Comparison of ENCODE assay signal across 1 cellular context in the genomic region with DNA sequence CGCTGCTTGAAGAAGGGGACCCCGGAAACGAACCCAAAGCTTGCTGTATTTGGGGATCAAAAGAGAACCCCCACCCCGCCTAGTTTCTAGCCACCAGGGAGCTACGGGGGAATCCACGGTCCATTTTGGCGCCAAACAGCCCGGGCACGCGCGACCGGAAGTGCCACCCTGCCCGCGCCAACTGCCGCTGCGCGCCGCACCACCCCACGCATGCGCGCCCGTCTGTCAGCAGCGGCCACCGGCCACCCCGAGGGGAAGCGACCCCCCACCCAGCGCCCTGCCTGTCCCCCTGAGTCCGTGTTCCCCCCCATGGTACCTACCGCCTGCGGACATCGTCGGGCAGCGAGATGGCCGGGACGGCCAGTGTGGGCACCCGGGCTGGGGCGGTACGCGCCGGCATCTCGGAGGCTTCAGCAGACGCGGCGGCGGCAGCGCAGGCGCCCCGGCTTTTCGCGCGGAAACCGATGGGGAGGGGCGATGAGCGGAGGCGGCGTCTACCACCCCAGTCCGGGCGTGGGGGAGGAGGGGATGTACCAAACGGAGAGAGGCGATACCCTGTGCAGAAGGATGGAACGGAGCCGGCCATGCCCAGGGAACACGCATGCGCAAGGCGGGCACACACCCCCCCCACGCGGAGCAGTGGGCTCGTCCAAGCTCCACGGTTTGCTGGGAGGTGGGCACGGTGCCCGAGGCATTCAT.
A peak's percentile ranks its signal among the peaks of the same experiment; 100 is the strongest.
TF ChIP-seq lines count a peak whose summit lies in the region.

A gene (minus strand): TSS at position 454 of the 699 bp plus-strand sequence. CDS start 54 bp downstream, at position 400.

TF ChIP-seq in K562, 482 proteins besides CTCF, POLR2A, EP300 and RAD21 (continued from another document and continues in another):
- TF ChIP-seq, protein P1, sequence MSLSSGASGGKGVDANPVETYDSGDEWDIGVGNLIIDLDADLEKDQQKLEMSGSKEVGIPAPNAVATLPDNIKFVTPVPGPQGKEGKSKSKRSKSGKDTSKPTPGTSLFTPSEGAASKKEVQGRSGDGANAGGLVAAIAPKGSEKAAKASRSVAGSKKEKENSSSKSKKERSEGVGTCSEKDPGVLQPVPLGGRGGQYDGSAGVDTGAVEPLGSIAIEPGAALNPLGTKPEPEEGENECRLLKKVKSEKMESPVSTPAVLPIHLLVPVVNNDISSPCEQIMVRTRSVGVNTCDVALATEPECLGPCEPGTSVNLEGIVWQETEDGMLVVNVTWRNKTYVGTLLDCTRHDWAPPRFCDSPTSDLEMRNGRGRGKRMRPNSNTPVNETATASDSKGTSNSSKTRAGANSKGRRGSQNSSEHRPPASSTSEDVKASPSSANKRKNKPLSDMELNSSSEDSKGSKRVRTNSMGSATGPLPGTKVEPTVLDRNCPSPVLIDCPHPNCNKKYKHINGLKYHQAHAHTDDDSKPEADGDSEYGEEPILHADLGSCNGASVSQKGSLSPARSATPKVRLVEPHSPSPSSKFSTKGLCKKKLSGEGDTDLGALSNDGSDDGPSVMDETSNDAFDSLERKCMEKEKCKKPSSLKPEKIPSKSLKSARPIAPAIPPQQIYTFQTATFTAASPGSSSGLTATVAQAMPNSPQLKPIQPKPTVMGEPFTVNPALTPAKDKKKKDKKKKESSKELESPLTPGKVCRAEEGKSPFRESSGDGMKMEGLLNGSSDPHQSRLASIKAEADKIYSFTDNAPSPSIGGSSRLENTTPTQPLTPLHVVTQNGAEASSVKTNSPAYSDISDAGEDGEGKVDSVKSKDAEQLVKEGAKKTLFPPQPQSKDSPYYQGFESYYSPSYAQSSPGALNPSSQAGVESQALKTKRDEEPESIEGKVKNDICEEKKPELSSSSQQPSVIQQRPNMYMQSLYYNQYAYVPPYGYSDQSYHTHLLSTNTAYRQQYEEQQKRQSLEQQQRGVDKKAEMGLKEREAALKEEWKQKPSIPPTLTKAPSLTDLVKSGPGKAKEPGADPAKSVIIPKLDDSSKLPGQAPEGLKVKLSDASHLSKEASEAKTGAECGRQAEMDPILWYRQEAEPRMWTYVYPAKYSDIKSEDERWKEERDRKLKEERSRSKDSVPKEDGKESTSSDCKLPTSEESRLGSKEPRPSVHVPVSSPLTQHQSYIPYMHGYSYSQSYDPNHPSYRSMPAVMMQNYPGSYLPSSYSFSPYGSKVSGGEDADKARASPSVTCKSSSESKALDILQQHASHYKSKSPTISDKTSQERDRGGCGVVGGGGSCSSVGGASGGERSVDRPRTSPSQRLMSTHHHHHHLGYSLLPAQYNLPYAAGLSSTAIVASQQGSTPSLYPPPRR (CRISPR knock-in tag; IDR thresholded peaks at IDR 0.05; ENCODE audit: borderline replicate concordance) = no peak
- TF ChIP-seq C11orf30 (IDR thresholded peaks at IDR 0.05; ENCODE audit: low read depth) (peak; percentile 53), CEBPB (tag; IDR thresholded peaks at IDR 0.05) (no peak), TBL1XR1 (IDR thresholded peaks at IDR 0.05; ENCODE audit: low read length in 2 of 2) (peak in 1 of 2 experiments; percentile 43; a peak in 2 of 4 replicates), POLR3A (IDR thresholded peaks at IDR 0.05; ENCODE audit: borderline replicate concordance, extremely low read depth, insufficient read depth, insufficient read length) (no peak), ZNF12 (CRISPR knock-in tag; IDR thresholded peaks at IDR 0.05) (no peak), ZFP36 (IDR thresholded peaks at IDR 0.05; ENCODE audit: low read depth, low read length, partially characterized antibody) (no peak), RAD51 (IDR thresholded peaks at IDR 0.05; ENCODE audit: borderline replicate concordance, low read depth) (no peak), CCNT2 (IDR thresholded peaks at IDR 0.05; ENCODE audit: borderline replicate concordance, extremely low read depth, insufficient read length, low read depth, low read length) (peak; percentile 63), CREBBP (IDR thresholded peaks at IDR 0.05; ENCODE audit: low read depth, low read length) (no peak), HNRNPK (IDR thresholded peaks at IDR 0.05; ENCODE audit: low read depth, low read length, poor library complexity, severe bottlenecking) (no peak), MTA1 (IDR thresholded peaks at IDR 0.05; ENCODE audit: borderline replicate concordance) (no peak), ESRRB (CRISPR knock-in tag; IDR thresholded peaks at IDR 0.05; ENCODE audit: borderline replicate concordance) (no peak), RNF2 (IDR thresholded peaks at IDR 0.05) (peak; percentile 57; the same call in 1 of the 2 replicates), STAT5B (CRISPR knock-in tag; IDR thresholded peaks at IDR 0.05) (no peak), ZNF57 (CRISPR knock-in tag; IDR thresholded peaks at IDR 0.05) (no peak), ZNF830 (CRISPR knock-in tag; IDR thresholded peaks at IDR 0.05) (no peak), JUN (IDR thresholded peaks at IDR 0.05; ENCODE audit: borderline replicate concordance, low read depth, low read length) (no peak), JUN (CRISPR knock-in tag; IDR thresholded peaks at IDR 0.05; ENCODE audit: borderline replicate concordance) (no peak), ZNF644 (tag; IDR thresholded peaks at IDR 0.05; ENCODE audit: low read depth) (no peak), ZNF316 (IDR thresholded peaks at IDR 0.05) (peak; percentile 6; the same call in 1 of the 2 replicates), FOXA1 (IDR thresholded peaks at IDR 0.05; ENCODE audit: borderline replicate concordance) (no peak), NR4A1 (CRISPR knock-in tag; IDR thresholded peaks at IDR 0.05) (no peak), NR4A1 (tag; IDR thresholded peaks at IDR 0.05) (0 out of 2 replicates have a peak, but pooled peaks have one; percentile 23), HMG20B (CRISPR knock-in tag; IDR thresholded peaks at IDR 0.05) (no peak), ZC3H8 (IDR thresholded peaks at IDR 0.05) (no peak), ETV5 (CRISPR knock-in tag; IDR thresholded peaks at IDR 0.05; ENCODE audit: low read depth) (peak; percentile 79), PTBP1 (IDR thresholded peaks at IDR 0.05; ENCODE audit: low read depth, low read length) (no peak)
- TF ChIP-seq, protein P2, sequence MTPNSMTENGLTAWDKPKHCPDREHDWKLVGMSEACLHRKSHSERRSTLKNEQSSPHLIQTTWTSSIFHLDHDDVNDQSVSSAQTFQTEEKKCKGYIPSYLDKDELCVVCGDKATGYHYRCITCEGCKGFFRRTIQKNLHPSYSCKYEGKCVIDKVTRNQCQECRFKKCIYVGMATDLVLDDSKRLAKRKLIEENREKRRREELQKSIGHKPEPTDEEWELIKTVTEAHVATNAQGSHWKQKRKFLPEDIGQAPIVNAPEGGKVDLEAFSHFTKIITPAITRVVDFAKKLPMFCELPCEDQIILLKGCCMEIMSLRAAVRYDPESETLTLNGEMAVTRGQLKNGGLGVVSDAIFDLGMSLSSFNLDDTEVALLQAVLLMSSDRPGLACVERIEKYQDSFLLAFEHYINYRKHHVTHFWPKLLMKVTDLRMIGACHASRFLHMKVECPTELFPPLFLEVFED (CRISPR knock-in tag; conservative IDR thresholded peaks at IDR 0.05) = 0 out of 2 replicates have a peak, but pooled peaks have one; percentile 19
- TF ChIP-seq, protein P3, sequence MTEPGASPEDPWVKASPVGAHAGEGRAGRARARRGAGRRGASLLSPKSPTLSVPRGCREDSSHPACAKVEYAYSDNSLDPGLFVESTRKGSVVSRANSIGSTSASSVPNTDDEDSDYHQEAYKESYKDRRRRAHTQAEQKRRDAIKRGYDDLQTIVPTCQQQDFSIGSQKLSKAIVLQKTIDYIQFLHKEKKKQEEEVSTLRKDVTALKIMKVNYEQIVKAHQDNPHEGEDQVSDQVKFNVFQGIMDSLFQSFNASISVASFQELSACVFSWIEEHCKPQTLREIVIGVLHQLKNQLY (CRISPR knock-in tag; conservative IDR thresholded peaks at IDR 0.05) = no peak
- TF ChIP-seq, protein P4, sequence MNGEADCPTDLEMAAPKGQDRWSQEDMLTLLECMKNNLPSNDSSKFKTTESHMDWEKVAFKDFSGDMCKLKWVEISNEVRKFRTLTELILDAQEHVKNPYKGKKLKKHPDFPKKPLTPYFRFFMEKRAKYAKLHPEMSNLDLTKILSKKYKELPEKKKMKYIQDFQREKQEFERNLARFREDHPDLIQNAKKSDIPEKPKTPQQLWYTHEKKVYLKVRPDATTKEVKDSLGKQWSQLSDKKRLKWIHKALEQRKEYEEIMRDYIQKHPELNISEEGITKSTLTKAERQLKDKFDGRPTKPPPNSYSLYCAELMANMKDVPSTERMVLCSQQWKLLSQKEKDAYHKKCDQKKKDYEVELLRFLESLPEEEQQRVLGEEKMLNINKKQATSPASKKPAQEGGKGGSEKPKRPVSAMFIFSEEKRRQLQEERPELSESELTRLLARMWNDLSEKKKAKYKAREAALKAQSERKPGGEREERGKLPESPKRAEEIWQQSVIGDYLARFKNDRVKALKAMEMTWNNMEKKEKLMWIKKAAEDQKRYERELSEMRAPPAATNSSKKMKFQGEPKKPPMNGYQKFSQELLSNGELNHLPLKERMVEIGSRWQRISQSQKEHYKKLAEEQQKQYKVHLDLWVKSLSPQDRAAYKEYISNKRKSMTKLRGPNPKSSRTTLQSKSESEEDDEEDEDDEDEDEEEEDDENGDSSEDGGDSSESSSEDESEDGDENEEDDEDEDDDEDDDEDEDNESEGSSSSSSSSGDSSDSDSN (IDR thresholded peaks at IDR 0.05; ENCODE audit: borderline replicate concordance in 1 of 2, low read depth in 2 of 2, low read length in 2 of 2) = 0 out of 4 replicates have a peak, but pooled peaks of 1 of the 2 experiments have one; percentile 63
- TF ChIP-seq, protein P5, sequence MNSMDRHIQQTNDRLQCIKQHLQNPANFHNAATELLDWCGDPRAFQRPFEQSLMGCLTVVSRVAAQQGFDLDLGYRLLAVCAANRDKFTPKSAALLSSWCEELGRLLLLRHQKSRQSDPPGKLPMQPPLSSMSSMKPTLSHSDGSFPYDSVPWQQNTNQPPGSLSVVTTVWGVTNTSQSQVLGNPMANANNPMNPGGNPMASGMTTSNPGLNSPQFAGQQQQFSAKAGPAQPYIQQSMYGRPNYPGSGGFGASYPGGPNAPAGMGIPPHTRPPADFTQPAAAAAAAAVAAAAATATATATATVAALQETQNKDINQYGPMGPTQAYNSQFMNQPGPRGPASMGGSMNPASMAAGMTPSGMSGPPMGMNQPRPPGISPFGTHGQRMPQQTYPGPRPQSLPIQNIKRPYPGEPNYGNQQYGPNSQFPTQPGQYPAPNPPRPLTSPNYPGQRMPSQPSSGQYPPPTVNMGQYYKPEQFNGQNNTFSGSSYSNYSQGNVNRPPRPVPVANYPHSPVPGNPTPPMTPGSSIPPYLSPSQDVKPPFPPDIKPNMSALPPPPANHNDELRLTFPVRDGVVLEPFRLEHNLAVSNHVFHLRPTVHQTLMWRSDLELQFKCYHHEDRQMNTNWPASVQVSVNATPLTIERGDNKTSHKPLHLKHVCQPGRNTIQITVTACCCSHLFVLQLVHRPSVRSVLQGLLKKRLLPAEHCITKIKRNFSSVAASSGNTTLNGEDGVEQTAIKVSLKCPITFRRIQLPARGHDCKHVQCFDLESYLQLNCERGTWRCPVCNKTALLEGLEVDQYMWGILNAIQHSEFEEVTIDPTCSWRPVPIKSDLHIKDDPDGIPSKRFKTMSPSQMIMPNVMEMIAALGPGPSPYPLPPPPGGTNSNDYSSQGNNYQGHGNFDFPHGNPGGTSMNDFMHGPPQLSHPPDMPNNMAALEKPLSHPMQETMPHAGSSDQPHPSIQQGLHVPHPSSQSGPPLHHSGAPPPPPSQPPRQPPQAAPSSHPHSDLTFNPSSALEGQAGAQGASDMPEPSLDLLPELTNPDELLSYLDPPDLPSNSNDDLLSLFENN (IDR thresholded peaks at IDR 0.05; ENCODE audit: low read depth in 2 of 2, low read length in 2 of 2) = peak in 1 of 2 experiments; percentile 68; a peak in 2 of 4 replicates
- TF ChIP-seq, protein P6, sequence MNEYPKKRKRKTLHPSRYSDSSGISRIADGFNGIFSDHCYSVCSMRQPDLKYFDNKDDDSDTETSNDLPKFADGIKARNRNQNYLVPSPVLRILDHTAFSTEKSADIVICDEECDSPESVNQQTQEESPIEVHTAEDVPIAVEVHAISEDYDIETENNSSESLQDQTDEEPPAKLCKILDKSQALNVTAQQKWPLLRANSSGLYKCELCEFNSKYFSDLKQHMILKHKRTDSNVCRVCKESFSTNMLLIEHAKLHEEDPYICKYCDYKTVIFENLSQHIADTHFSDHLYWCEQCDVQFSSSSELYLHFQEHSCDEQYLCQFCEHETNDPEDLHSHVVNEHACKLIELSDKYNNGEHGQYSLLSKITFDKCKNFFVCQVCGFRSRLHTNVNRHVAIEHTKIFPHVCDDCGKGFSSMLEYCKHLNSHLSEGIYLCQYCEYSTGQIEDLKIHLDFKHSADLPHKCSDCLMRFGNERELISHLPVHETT (CRISPR knock-in tag; conservative IDR thresholded peaks at IDR 0.05 in 1 of 2, IDR thresholded peaks at IDR 0.05 in 1 of 2) = no peak; a peak in 1 of 4 replicates
- TF ChIP-seq, protein P7, sequence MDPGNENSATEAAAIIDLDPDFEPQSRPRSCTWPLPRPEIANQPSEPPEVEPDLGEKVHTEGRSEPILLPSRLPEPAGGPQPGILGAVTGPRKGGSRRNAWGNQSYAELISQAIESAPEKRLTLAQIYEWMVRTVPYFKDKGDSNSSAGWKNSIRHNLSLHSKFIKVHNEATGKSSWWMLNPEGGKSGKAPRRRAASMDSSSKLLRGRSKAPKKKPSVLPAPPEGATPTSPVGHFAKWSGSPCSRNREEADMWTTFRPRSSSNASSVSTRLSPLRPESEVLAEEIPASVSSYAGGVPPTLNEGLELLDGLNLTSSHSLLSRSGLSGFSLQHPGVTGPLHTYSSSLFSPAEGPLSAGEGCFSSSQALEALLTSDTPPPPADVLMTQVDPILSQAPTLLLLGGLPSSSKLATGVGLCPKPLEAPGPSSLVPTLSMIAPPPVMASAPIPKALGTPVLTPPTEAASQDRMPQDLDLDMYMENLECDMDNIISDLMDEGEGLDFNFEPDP (CRISPR knock-in tag; IDR thresholded peaks at IDR 0.05) = 0 out of 2 replicates have a peak, but pooled peaks have one; percentile 39
- TF ChIP-seq, protein P8, sequence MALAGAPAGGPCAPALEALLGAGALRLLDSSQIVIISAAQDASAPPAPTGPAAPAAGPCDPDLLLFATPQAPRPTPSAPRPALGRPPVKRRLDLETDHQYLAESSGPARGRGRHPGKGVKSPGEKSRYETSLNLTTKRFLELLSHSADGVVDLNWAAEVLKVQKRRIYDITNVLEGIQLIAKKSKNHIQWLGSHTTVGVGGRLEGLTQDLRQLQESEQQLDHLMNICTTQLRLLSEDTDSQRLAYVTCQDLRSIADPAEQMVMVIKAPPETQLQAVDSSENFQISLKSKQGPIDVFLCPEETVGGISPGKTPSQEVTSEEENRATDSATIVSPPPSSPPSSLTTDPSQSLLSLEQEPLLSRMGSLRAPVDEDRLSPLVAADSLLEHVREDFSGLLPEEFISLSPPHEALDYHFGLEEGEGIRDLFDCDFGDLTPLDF (CRISPR knock-in tag; IDR thresholded peaks at IDR 0.05) = peak; percentile 89
- TF ChIP-seq, protein P9, sequence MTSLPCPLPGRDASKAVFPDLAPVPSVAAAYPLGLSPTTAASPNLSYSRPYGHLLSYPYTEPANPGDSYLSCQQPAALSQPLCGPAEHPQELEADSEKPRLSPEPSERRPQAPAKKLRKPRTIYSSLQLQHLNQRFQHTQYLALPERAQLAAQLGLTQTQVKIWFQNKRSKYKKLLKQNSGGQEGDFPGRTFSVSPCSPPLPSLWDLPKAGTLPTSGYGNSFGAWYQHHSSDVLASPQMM (CRISPR knock-in tag; IDR thresholded peaks at IDR 0.05) = no peak
- TF ChIP-seq, protein P10, sequence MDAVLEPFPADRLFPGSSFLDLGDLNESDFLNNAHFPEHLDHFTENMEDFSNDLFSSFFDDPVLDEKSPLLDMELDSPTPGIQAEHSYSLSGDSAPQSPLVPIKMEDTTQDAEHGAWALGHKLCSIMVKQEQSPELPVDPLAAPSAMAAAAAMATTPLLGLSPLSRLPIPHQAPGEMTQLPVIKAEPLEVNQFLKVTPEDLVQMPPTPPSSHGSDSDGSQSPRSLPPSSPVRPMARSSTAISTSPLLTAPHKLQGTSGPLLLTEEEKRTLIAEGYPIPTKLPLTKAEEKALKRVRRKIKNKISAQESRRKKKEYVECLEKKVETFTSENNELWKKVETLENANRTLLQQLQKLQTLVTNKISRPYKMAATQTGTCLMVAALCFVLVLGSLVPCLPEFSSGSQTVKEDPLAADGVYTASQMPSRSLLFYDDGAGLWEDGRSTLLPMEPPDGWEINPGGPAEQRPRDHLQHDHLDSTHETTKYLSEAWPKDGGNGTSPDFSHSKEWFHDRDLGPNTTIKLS (IDR thresholded peaks at IDR 0.05; ENCODE audit: borderline replicate concordance, low read depth) = no peak; the same call in 1 of the 2 replicates
